Comparison of ENCODE assay signal across 8 cellular contexts in the genomic region with DNA sequence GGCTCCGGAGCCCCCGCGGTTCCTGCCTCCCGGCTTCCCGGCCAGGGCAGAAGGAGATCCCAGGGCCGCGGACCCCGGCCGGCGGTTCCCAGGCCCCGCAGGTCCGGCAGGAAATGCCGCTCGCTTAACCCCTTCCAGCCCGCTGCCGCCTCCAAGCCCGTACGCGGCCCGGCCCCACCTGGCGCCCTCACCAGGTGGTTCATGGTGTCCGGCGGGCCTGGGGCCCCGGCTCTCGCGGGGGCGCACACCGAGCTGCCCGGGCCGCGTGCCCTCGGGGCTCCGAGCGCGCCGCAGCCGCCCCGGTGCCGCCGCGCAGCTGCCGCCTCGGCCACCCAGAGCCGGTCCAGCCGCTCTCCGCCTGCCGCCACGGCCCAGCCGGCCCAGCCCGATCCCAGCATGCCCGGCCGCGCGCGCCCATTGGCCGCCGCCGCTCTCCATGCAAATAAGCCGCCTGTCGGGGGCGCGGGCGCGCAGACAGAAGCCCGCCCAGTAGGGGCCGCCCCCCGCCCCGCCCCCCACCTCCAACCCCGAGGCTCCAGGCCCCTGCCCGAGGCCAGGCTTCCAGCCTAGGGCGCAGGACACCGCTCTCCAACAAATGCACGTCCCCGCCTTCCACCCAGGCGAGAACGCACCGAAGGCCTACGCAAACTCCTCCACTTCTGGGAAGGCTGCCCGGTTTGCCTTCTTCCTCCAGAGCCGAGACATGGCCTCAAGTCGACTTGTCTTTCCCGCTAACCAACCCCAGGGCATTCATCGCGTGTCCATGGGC. TPM values are rescaled to one million over a fixed set of nuclear protein-coding genes. Genes with fewer than 3 reads are reported as not detected.
DNase-seq lines count a peak whose midpoint lies in the region; ATAC-seq, FAIRE-seq and TF ChIP-seq lines count a peak whose summit lies in the region.

A gene with protein sequence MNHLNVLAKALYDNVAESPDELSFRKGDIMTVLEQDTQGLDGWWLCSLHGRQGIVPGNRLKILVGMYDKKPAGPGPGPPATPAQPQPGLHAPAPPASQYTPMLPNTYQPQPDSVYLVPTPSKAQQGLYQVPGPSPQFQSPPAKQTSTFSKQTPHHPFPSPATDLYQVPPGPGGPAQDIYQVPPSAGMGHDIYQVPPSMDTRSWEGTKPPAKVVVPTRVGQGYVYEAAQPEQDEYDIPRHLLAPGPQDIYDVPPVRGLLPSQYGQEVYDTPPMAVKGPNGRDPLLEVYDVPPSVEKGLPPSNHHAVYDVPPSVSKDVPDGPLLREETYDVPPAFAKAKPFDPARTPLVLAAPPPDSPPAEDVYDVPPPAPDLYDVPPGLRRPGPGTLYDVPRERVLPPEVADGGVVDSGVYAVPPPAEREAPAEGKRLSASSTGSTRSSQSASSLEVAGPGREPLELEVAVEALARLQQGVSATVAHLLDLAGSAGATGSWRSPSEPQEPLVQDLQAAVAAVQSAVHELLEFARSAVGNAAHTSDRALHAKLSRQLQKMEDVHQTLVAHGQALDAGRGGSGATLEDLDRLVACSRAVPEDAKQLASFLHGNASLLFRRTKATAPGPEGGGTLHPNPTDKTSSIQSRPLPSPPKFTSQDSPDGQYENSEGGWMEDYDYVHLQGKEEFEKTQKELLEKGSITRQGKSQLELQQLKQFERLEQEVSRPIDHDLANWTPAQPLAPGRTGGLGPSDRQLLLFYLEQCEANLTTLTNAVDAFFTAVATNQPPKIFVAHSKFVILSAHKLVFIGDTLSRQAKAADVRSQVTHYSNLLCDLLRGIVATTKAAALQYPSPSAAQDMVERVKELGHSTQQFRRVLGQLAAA (minus strand): TSS at position 345 of the 769 bp plus-strand sequence. CDS start 142 bp downstream, at position 203.

- peaks cover 0 to 52% (median 0%) of the 10 kb centered on the region in 9 donors for H3K27me3 ChIP-seq in heart left ventricle
- H3K27me3 ChIP-seq in pancreas: no peaks in the 10 kb centered on the region

- H3K27ac ChIP-seq in heart left ventricle (peak within 1 kb of the TSS; percentile 86 to 99 (median 94)), pancreas (peak within 1 kb of the TSS; percentile 95 to 99 (median 97))

- TF ChIP-seq CTCF in heart left ventricle (IDR thresholded peaks at IDR 0.05) (peak in 7 of 12 donors; percentile 9 to 57 (median 27)), pancreas (IDR thresholded peaks at IDR 0.05) (no peak)

- H3K9me3 ChIP-seq in heart left ventricle: no peaks in the 10 kb centered on the region
- no peaks in the 10 kb centered on the region for H3K9me3 ChIP-seq in pancreas

- intact Hi-C loops in heart left ventricle (cut with DNase I) (loop anchor here in 3 of 10 donors (1.0 to 10.0 kb wide), 3 partner anchors 12 to 53 kb away; no protein-coding TSS in a partner anchor), pancreas (cut with DNase I) (loop anchor here in 2 of 3 donors (10.0 kb wide), 1 partner anchor 53 kb away; no protein-coding TSS in a partner anchor)

- ATAC-seq in GM18502 (IDR thresholded peaks at IDR 0.05; ENCODE audit: poor library complexity, unreplicated experiment) (peak; percentile 77), HG02870 (IDR thresholded peaks at IDR 0.05; ENCODE audit: unreplicated experiment) (peak; percentile 70), heart left ventricle (peak; percentile 58 to 81 (median 74)), pancreas (peak; percentile 64 to 79 (median 76))

- H3K4me1 ChIP-seq in heart left ventricle: peaks cover 38 to 98% (median 90%) of the 10 kb centered on the region in 12 donors
- H3K4me1 ChIP-seq in pancreas: peaks cover 23 to 35% (median 32%) of the 10 kb centered on the region in 3 donors

- TF ChIP-seq POLR2A in heart left ventricle (IDR thresholded peaks at IDR 0.05): peak in 1 of 2 donors; percentile 34

- 1 to 15% (median 2%) methylated on average over 8 to 84 of the region's 84 CpGs for WGBS in heart left ventricle, 4 donors
- 1% methylated on average over 53 to 84 of the region's 84 CpGs for whole genome bisulfite sequencing in pancreas, 2 donors

- H3K36me3 ChIP-seq in heart left ventricle (no peaks in the 10 kb centered on the region), pancreas (no peaks in the 10 kb centered on the region)

- no peak for FAIRE-seq in pancreas (lab: Jason Lieb, UNC)

- DNase-seq in C1 segment of cervical spinal cord (lab: John Stamatoyannopoulos, UW) (peak in 13 of 14 donors; percentile 51 to 91 (median 80)), NCI-H345 (lab: John Stamatoyannopoulos, UW) (peak; percentile 75), amygdala (lab: John Stamatoyannopoulos, UW) (peak in 55 of 56 donors; percentile 56 to 95 (median 79)), heart left ventricle (peak; percentile 91 to 95 (median 93)), pancreas (peak; percentile 88 to 96 (median 90)), AML-193 (lab: John Stamatoyannopoulos, UW) (no peak)

- peak within 1 kb of the TSS; percentile 65 to 98 (median 88) for H3K4me3 ChIP-seq in heart left ventricle
- H3K4me3 ChIP-seq in pancreas: peak within 1 kb of the TSS; percentile 73 to 95 (median 88)

RNA-seq across cellular contexts. Expression of the gene that starts here (rescaled TPM):
- total RNA-seq in heart left ventricle: 100 to 1,000 TPM in 1 of 9 donors, 10 to 100 TPM in 8; 51.4 to 129 (median 72.0) TPM
- 10 to 100 TPM; 54.2 to 89.2 TPM for polyA plus RNA-seq in heart left ventricle
- total RNA-seq in pancreas: 10 to 100 TPM; 30.1 to 56.9 (median 40.4) TPM
- polyA plus RNA-seq in pancreas: 10 to 100 TPM; 60.1 to 66.7 TPM

Comparison
In these comparisons a context has a peak if more than half of its experiments do, and no peak if none do; other contexts are left out.
1. DNase-seq: peak in C1 segment of cervical spinal cord (13 of 14), NCI-H345 (single experiment), amygdala (55 of 56), heart left ventricle (5 of 5) and pancreas (6 of 6); none in AML-193 (0 of 2).
2. CTCF ChIP-seq: peak in heart left ventricle (7 of 12); none in pancreas (0 of 4).
3. Peak in every context shown above with its lines, with median percentiles within 50 percentile points of each other: ATAC-seq.